39 cellular contexts compared by ENCODE assay signal in genomic region chr20:24867556-24867955, GRCh38.
"Had no signal": no experiment of that assay in that cellular context is flagged by ENCODE, and none has a peak within 500 bp of the region (broad histone marks: within the 10 kb centered on the region; RNA-seq: fewer than 3 reads in every experiment).

No MANE protein-coding gene starts in this region.

- H3K36me3 ChIP-seq: adrenal gland, ascending aorta, brain microvascular endothelial cell, breast epithelium, cardiac muscle cell had no signal

- H3K4me1 Mint-ChIP-seq: activated naive CD4-positive, alpha-beta T cell treated with anti-CD3 and anti-CD28 coated beads, Interleukin-2, amount 10 ng/mL, durations not matched to agents 7 days and 5 days; activated naive CD4-positive, alpha-beta T cell treated with anti-CD3 and anti-CD28 coated beads, Interleukin-2, amount 50 U/mL, for 24 hours; activated naive CD8-positive, alpha-beta T cell treated with anti-CD3 and anti-CD28 coated beads for 36 hours; activated naive CD8-positive, alpha-beta T cell treated with anti-CD3 and anti-CD28 coated beads, Interleukin-2, amount 10 ng/mL, durations not matched to agents 7 days and 5 days; activated naive CD8-positive, alpha-beta T cell treated with anti-CD3 and anti-CD28 coated beads, Interleukin-2, amount 50 U/mL, for 24 hours; activated T-helper 17 cell treated with anti-CD3 and anti-CD28 coated beads, Interleukin-2, amount 50 U/mL, for 72 hours; brain; central memory CD8-positive, alpha-beta T cell had no signal

- H3K27ac Mint-ChIP-seq: activated naive CD4-positive, alpha-beta T cell treated with anti-CD3 and anti-CD28 coated beads for 36 hours; activated naive CD4-positive, alpha-beta T cell treated with anti-CD3 and anti-CD28 coated beads, Interleukin-2, amount 10 ng/mL, durations not matched to agents 7 days and 5 days; activated naive CD4-positive, alpha-beta T cell treated with anti-CD3 and anti-CD28 coated beads, Interleukin-2, amount 50 U/mL, for 24 hours; activated naive CD4-positive, alpha-beta T cell treated with anti-CD3 and anti-CD28 coated beads, Interleukin-2, amount 50 U/mL, for 72 hours; activated naive CD8-positive, alpha-beta T cell; activated naive CD8-positive, alpha-beta T cell treated with anti-CD3 and anti-CD28 coated beads for 36 hours; activated naive CD8-positive, alpha-beta T cell treated with anti-CD3 and anti-CD28 coated beads, Interleukin-2, amount 10 ng/mL, durations not matched to agents 7 days and 5 days; activated naive CD8-positive, alpha-beta T cell treated with anti-CD3 and anti-CD28 coated beads, Interleukin-2, amount 50 U/mL, for 24 hours; activated T-cell treated with anti-CD3 and anti-CD28 coated beads, Interleukin-2, amount 50 U/mL, for 24 hours; activated T-cell treated with anti-CD3 and anti-CD28 coated beads, Interleukin-2, amount 50 U/mL, for 72 hours; activated T-helper 1 cell treated with anti-CD3 and anti-CD28 coated beads, Interleukin-12 subunit alpha, Interleukin-12 subunit beta, Interleukin-2, Interleukin-4 antibody, amounts not matched to agents 30 ng/mL and 10 ng/mL and 1 ng/mL, durations not matched to agents 14 hours and 24 hours and 36 hours; activated T-helper 17 cell treated with anti-CD3 and anti-CD28 coated beads, Interleukin-2, amount 50 U/mL, for 72 hours; activated T-helper 2 cell treated with anti-CD3 and anti-CD28 coated beads, Interferon-gamma antibody, Interleukin-2, Interleukin-4, amounts not matched to agents 10 μg/mL and 5 μg/mL and 100 μg/mL, durations not matched to agents 14 hours and 24 hours and 36 hours; brain had no signal

- H3K4me1 ChIP-seq: adrenal gland, ascending aorta, body of pancreas, breast epithelium had no signal

- H3K4me3 ChIP-seq: adrenal gland, ascending aorta, body of pancreas, breast epithelium, cardiac muscle cell had no signal

- H3K27me3 ChIP-seq: ascending aorta, body of pancreas, brain microvascular endothelial cell, cardiac muscle cell had no signal

- H3K27ac ChIP-seq: adrenal gland, ascending aorta, body of pancreas, brain microvascular endothelial cell, breast epithelium, cardiac muscle cell had no signal

- H3K9me3 Mint-ChIP-seq: activated naive CD4-positive, alpha-beta T cell treated with anti-CD3 and anti-CD28 coated beads, Interleukin-2, amount 50 U/mL, for 24 hours; central memory CD8-positive, alpha-beta T cell had no signal

- H3K9me3 ChIP-seq: adrenal gland, ascending aorta had no signal

- H3K4me3 Mint-ChIP-seq: activated naive CD4-positive, alpha-beta T cell treated with anti-CD3 and anti-CD28 coated beads for 36 hours; activated naive CD4-positive, alpha-beta T cell treated with anti-CD3 and anti-CD28 coated beads, Interleukin-2, amount 10 ng/mL, durations not matched to agents 7 days and 5 days; activated naive CD4-positive, alpha-beta T cell treated with anti-CD3 and anti-CD28 coated beads, Interleukin-2, amount 50 U/mL, for 24 hours; activated naive CD8-positive, alpha-beta T cell; activated naive CD8-positive, alpha-beta T cell treated with anti-CD3 and anti-CD28 coated beads for 36 hours; activated naive CD8-positive, alpha-beta T cell treated with anti-CD3 and anti-CD28 coated beads, Interleukin-2, amount 10 ng/mL, durations not matched to agents 7 days and 5 days; activated naive CD8-positive, alpha-beta T cell treated with anti-CD3 and anti-CD28 coated beads, Interleukin-2, amount 50 U/mL, for 24 hours; activated T-cell treated with anti-CD3 and anti-CD28 coated beads, Interleukin-2, amount 50 U/mL, for 24 hours; activated T-cell treated with anti-CD3 and anti-CD28 coated beads, Interleukin-2, amount 50 U/mL, for 4 hours; activated T-cell treated with anti-CD3 and anti-CD28 coated beads, Interleukin-2, amount 50 U/mL, for 72 hours; activated T-helper 1 cell treated with anti-CD3 and anti-CD28 coated beads, Interleukin-12 subunit alpha, Interleukin-12 subunit beta, Interleukin-2, Interleukin-4 antibody, amounts not matched to agents 30 ng/mL and 10 ng/mL and 1 ng/mL, durations not matched to agents 14 hours and 24 hours and 36 hours; activated T-helper 17 cell treated with anti-CD3 and anti-CD28 coated beads, Interleukin-2, amount 50 U/mL, for 72 hours; brain; central memory CD8-positive, alpha-beta T cell had no signal

- ATAC-seq: activated naive CD4-positive, alpha-beta T cell treated with anti-CD3 and anti-CD28 coated beads, Interleukin-2, amount 50 U/mL, for 72 hours; activated naive CD8-positive, alpha-beta T cell treated with anti-CD3 and anti-CD28 coated beads, Interleukin-2, amount 50 U/mL, for 24 hours; activated T-cell treated with anti-CD3 and anti-CD28 coated beads, Interleukin-2, amount 50 U/mL, for 4 hours; activated T-cell treated with anti-CD3 and anti-CD28 coated beads, Interleukin-2, amount 50 U/mL, for 72 hours; activated T-helper 17 cell treated with anti-CD3 and anti-CD28 coated beads, Interleukin-2, amount 50 U/mL, for 72 hours; body of pancreas had no signal

- H3K27me3 Mint-ChIP-seq: activated naive CD4-positive, alpha-beta T cell treated with anti-CD3 and anti-CD28 coated beads, Interleukin-2, amount 50 U/mL, for 24 hours; activated naive CD8-positive, alpha-beta T cell treated with anti-CD3 and anti-CD28 coated beads for 36 hours; activated naive CD8-positive, alpha-beta T cell treated with anti-CD3 and anti-CD28 coated beads, Interleukin-2, amount 10 ng/mL, durations not matched to agents 7 days and 5 days; activated naive CD8-positive, alpha-beta T cell treated with anti-CD3 and anti-CD28 coated beads, Interleukin-2, amount 50 U/mL, for 24 hours; brain had no signal

- DNase-seq: activated effector memory CD4-positive, alpha-beta T cell treated with anti-CD3 and anti-CD28 coated beads, Interleukin-2, amount 50 U/mL, for 16 hours; activated effector memory CD4-positive, alpha-beta T cell treated with Interleukin-2 at 50 U/mL for 16 hours; activated gamma-delta T cell; activated gamma-delta T cell treated with Interleukin-2 at 50 U/mL for 16 hours; activated naive CD4-positive, alpha-beta T cell; activated naive CD4-positive, alpha-beta T cell treated with anti-CD3 and anti-CD28 coated beads for 36 hours; activated naive CD4-positive, alpha-beta T cell treated with anti-CD3 and anti-CD28 coated beads, Interleukin-2, amount 10 ng/mL, durations not matched to agents 7 days and 5 days; activated naive CD4-positive, alpha-beta T cell treated with anti-CD3 and anti-CD28 coated beads, Interleukin-2, amount 50 U/mL, for 16 hours; activated naive CD4-positive, alpha-beta T cell treated with Interleukin-2 at 50 U/mL for 16 hours; activated naive CD8-positive, alpha-beta T cell treated with anti-CD3 and anti-CD28 coated beads for 36 hours; activated naive CD8-positive, alpha-beta T cell treated with anti-CD3 and anti-CD28 coated beads, Interleukin-2, amount 10 ng/mL, durations not matched to agents 7 days and 5 days; activated naive CD8-positive, alpha-beta T cell treated with anti-CD3 and anti-CD28 coated beads, Interleukin-2, amount 50 U/mL, for 24 hours; activated T-cell treated with anti-CD3 and anti-CD28 coated beads for 4 hours; activated T-cell treated with anti-CD3 and anti-CD28 coated beads, Interleukin-2, amount 50 U/mL, for 1 hour; activated T-cell treated with anti-CD3 and anti-CD28 coated beads, Interleukin-2, amount 50 U/mL, for 24 hours; activated T-cell treated with anti-CD3 and anti-CD28 coated beads, Interleukin-2, amount 50 U/mL, for 4 hours; activated T-cell treated with anti-CD3 and anti-CD28 coated beads, Interleukin-2, amount 50 U/mL, for 48 hours; activated T-cell treated with anti-CD3 and anti-CD28 coated beads, Interleukin-2, amount 50 U/mL, for 72 hours; adrenal gland; amniotic stem cell; amygdala; anterior cingulate cortex; aorta; body of pancreas; brain microvascular endothelial cell; caudate nucleus; central memory CD4-positive, alpha-beta T cell; cerebellar nuclear complex had no signal
